Comparison of ENCODE assay signal across 17 cellular contexts in genomic region chr16:11901091-11901490, GRCh38. TPM values are rescaled to one million over a fixed set of nuclear protein-coding genes. Genes with fewer than 3 reads are reported as not detected.
DNase-seq lines count a peak whose midpoint lies in the region; ATAC-seq and TF ChIP-seq lines count a peak whose summit lies in the region.
"Had no signal": no experiment of that assay in that cellular context is flagged by ENCODE, and none has a peak within 500 bp of the region (broad histone marks: within the 10 kb centered on the region; RNA-seq: fewer than 3 reads in every experiment).

No MANE protein-coding gene starts in this region.

- peaks cover 58% of the 10 kb centered on the region for H4K20me1 ChIP-seq in neural progenitor cell (ENCODE audit: low read depth)

- H3K4me3 ChIP-seq in AG10803 (ENCODE audit: low read length), result no peak overlapping the region
- no peak overlapping the region for H3K4me3 ChIP-seq in CD4-positive, alpha-beta memory T cell (ENCODE audit: low read length in 2 of 2)
- no peak overlapping the region for H3K4me3 ChIP-seq in neural progenitor cell
- H3K4me3 ChIP-seq: MG63, testis had no signal

- peaks cover 33 to 65% (median 53%) of the 10 kb centered on the region in 4 donors for H3K4me1 Mint-ChIP-seq in CD4-positive, alpha-beta memory T cell
- H3K4me1 Mint-ChIP-seq in activated T-helper 1 cell treated with anti-CD3 and anti-CD28 coated beads, Interleukin-12 subunit alpha, Interleukin-12 subunit beta, Interleukin-2, Interleukin-4 antibody, amounts not matched to agents 30 ng/mL and 10 ng/mL and 1 ng/mL, durations not matched to agents 14 hours and 24 hours and 36 hours (ENCODE audit: low read depth), result peaks cover 49% of the 10 kb centered on the region
- H3K4me1 Mint-ChIP-seq in neural progenitor cell, result no peaks in the 10 kb centered on the region

- no peak overlapping the region for H2AFZ ChIP-seq in neural progenitor cell (replicated peaks)

- no peaks in the 10 kb centered on the region for H3F3A ChIP-seq in neural progenitor cell (ENCODE audit: low read depth)

- H3K27ac Mint-ChIP-seq in CD4-positive, alpha-beta memory T cell, result peak overlapping the region in 4 of 7 donors; percentile 55 to 72 (median 65)
- peak overlapping the region; percentile 0 for H3K27ac Mint-ChIP-seq in activated T-helper 1 cell treated with anti-CD3 and anti-CD28 coated beads, Interleukin-12 subunit alpha, Interleukin-12 subunit beta, Interleukin-2, Interleukin-4 antibody, amounts not matched to agents 30 ng/mL and 10 ng/mL and 1 ng/mL, durations not matched to agents 14 hours and 24 hours and 36 hours
- H3K27ac Mint-ChIP-seq in neural progenitor cell, result no peak overlapping the region

- H3K27ac ChIP-seq in CD4-positive, alpha-beta memory T cell (ENCODE audit: low read depth, low read length), result no peak overlapping the region
- no peak overlapping the region for H3K27ac ChIP-seq in neural progenitor cell
- H3K27ac ChIP-seq: testis had no signal

- peaks cover 90% of the 10 kb centered on the region for H3K79me2 ChIP-seq in neural progenitor cell (ENCODE audit: low read depth)

- DNase-seq in AG10803 (ENCODE audit: low read depth) (peak; percentile 24), iris pigment epithelial cell (ENCODE audit: low read depth) (peak; percentile 31), NCI-H1048 (lab: John Stamatoyannopoulos, UW) (no peak), neural progenitor cell (ENCODE audit: low spot score) (no peak)
- no peak for DNase-seq in CD4-positive, alpha-beta memory T cell
- no peak for DNase-seq in activated T-helper 1 cell treated with anti-CD3 and anti-CD28 coated beads, Interleukin-12 subunit alpha, Interleukin-12 subunit beta, Interleukin-2, Interleukin-4 antibody, amounts not matched to agents 30 ng/mL and 10 ng/mL and 1 ng/mL, durations not matched to agents 14 hours and 24 hours and 36 hours (ENCODE audit: low spot score)
- DNase-seq: MG63, NCI-H2081, NCI-H524, nephron progenitor cell, retina, SIG-M5, T1000, testis had no signal

- H3K36me3 ChIP-seq in CD4-positive, alpha-beta memory T cell (ENCODE audit: insufficient read depth, low read length), result peaks cover 12% of the 10 kb centered on the region
- H3K36me3 ChIP-seq in neural progenitor cell, result peaks cover 3% of the 10 kb centered on the region

- no peak overlapping the region for H3K4me2 ChIP-seq in neural progenitor cell

- no peaks in the 10 kb centered on the region for H3K27me3 ChIP-seq in CD4-positive, alpha-beta memory T cell (ENCODE audit: insufficient read depth, low read length)
- H3K27me3 ChIP-seq in neural progenitor cell, result no peaks in the 10 kb centered on the region
- H3K27me3 ChIP-seq: MG63, testis had no signal

- peaks cover 39% of the 10 kb centered on the region for H3K4me1 ChIP-seq in CD4-positive, alpha-beta memory T cell (ENCODE audit: insufficient read depth, low read length)
- H3K4me1 ChIP-seq in neural progenitor cell, result no peaks in the 10 kb centered on the region

- no peak for ATAC-seq in HG03439 (IDR thresholded peaks at IDR 0.05; ENCODE audit: unreplicated experiment)

- no peaks in the 10 kb centered on the region for H3K27me3 Mint-ChIP-seq in CD4-positive, alpha-beta memory T cell
- H3K27me3 Mint-ChIP-seq in activated T-helper 1 cell treated with anti-CD3 and anti-CD28 coated beads, Interleukin-12 subunit alpha, Interleukin-12 subunit beta, Interleukin-2, Interleukin-4 antibody, amounts not matched to agents 30 ng/mL and 10 ng/mL and 1 ng/mL, durations not matched to agents 14 hours and 24 hours and 36 hours (ENCODE audit: insufficient read depth), result no peaks in the 10 kb centered on the region
- H3K27me3 Mint-ChIP-seq in neural progenitor cell (ENCODE audit: insufficient read depth, low read depth), result no peaks in the 10 kb centered on the region
- H3K27me3 Mint-ChIP-seq: memory B cell had no signal

- H3K36me3 Mint-ChIP-seq in CD4-positive, alpha-beta memory T cell, result peaks cover 13 to 37% of the 10 kb centered on the region in 2 donors
- peaks cover 21% of the 10 kb centered on the region for H3K36me3 Mint-ChIP-seq in activated T-helper 1 cell treated with anti-CD3 and anti-CD28 coated beads, Interleukin-12 subunit alpha, Interleukin-12 subunit beta, Interleukin-2, Interleukin-4 antibody, amounts not matched to agents 30 ng/mL and 10 ng/mL and 1 ng/mL, durations not matched to agents 14 hours and 24 hours and 36 hours (ENCODE audit: low read depth)
- H3K36me3 Mint-ChIP-seq in neural progenitor cell, result peaks cover 7% of the 10 kb centered on the region

- intact Hi-C loops in CD4-positive, alpha-beta memory T cell (cut with micrococcal nuclease), result loop anchor here (2.0 kb wide), 1 partner anchor 14 kb away; the partner anchor contains the start of gene GSPT1
- intact Hi-C loops in activated T-helper 1 cell treated with anti-CD3 and anti-CD28 coated beads, Interleukin-12 subunit alpha, Interleukin-12 subunit beta, Interleukin-2, Interleukin-4 antibody, amounts not matched to agents 30 ng/mL and 10 ng/mL and 1 ng/mL, durations not matched to agents 14 hours and 24 hours and 36 hours (cut with micrococcal nuclease), result no loop called here

- H3K9me3 Mint-ChIP-seq in CD4-positive, alpha-beta memory T cell, result no peaks in the 10 kb centered on the region
- H3K9me3 Mint-ChIP-seq in activated T-helper 1 cell treated with anti-CD3 and anti-CD28 coated beads, Interleukin-12 subunit alpha, Interleukin-12 subunit beta, Interleukin-2, Interleukin-4 antibody, amounts not matched to agents 30 ng/mL and 10 ng/mL and 1 ng/mL, durations not matched to agents 14 hours and 24 hours and 36 hours, result no peaks in the 10 kb centered on the region
- H3K9me3 Mint-ChIP-seq in neural progenitor cell, result no peaks in the 10 kb centered on the region
- H3K9me3 Mint-ChIP-seq: memory B cell, nephron progenitor cell had no signal

- no peaks in the 10 kb centered on the region for H3K9me3 ChIP-seq in CD4-positive, alpha-beta memory T cell (ENCODE audit: control insufficient read depth in 1 of 2, low read length in 2 of 2)
- H3K9me3 ChIP-seq in neural progenitor cell (ENCODE audit: low read depth), result no peaks in the 10 kb centered on the region
- H3K9me3 ChIP-seq: MG63, testis had no signal

- peak overlapping the region in 2 of 8 donors; percentile 14 to 43 for H3K4me3 Mint-ChIP-seq in CD4-positive, alpha-beta memory T cell
- no peak overlapping the region for H3K4me3 Mint-ChIP-seq in activated T-helper 1 cell treated with anti-CD3 and anti-CD28 coated beads, Interleukin-12 subunit alpha, Interleukin-12 subunit beta, Interleukin-2, Interleukin-4 antibody, amounts not matched to agents 30 ng/mL and 10 ng/mL and 1 ng/mL, durations not matched to agents 14 hours and 24 hours and 36 hours
- no peak overlapping the region for H3K4me3 Mint-ChIP-seq in neural progenitor cell
- H3K4me3 Mint-ChIP-seq: memory B cell, nephron progenitor cell had no signal

- no peak for TF ChIP-seq CTCF in AG10803 (conservative IDR thresholded peaks at IDR 0.05; ENCODE audit: low read length)
- TF ChIP-seq CTCF in neural progenitor cell (IDR thresholded peaks at IDR 0.05), result no peak

- POLR2A ChIA-PET in CD4-positive, alpha-beta memory T cell (lab: Charles Lee; ENCODE audit: partially characterized antibody), result interaction anchor here (1.9 to 2.3 kb wide), 2 partner anchors 13 to 15 kb away, joined by 6 to 7 read pairs; partner anchors contain the start of gene GSPT1

- no peak overlapping the region for H3K9ac ChIP-seq in neural progenitor cell

- CTCF ChIA-PET in CD4-positive, alpha-beta memory T cell (lab: Charles Lee; ENCODE audit: partially characterized antibody), result no interaction called here

RNA-seq across cellular contexts. Expression of gene GSPT1, which starts 14.7 kb away (rescaled TPM):
- total RNA-seq in CD4-positive, alpha-beta memory T cell, result 10 to 100 TPM; 97.9 to 99.5 TPM
- 100 to 1,000 TPM in 1 of 2 donors, 10 to 100 TPM in 1; 89.0 to 106 TPM for polyA plus RNA-seq in CD4-positive, alpha-beta memory T cell
- total RNA-seq in activated T-helper 1 cell treated with anti-CD3 and anti-CD28 coated beads, Interleukin-12 subunit alpha, Interleukin-12 subunit beta, Interleukin-2, Interleukin-4 antibody, amounts not matched to agents 30 ng/mL and 10 ng/mL and 1 ng/mL, durations not matched to agents 14 hours and 24 hours and 36 hours, result 207 and 214 TPM in 2 replicates
- total RNA-seq in neural progenitor cell (ENCODE audit: low replicate concordance), result 74.1 and 94.3 TPM in 2 replicates

RNA-seq across cellular contexts. Expression of gene NPIPB2, which starts 40.8 kb away (rescaled TPM):
- total RNA-seq in CD4-positive, alpha-beta memory T cell, result 10 to 100 TPM in 1 of 2 experiments, 1 to 10 TPM in 1; 9.0 to 16.0 TPM
- polyA plus RNA-seq in CD4-positive, alpha-beta memory T cell, result 1 to 10 TPM in 1 of 2 donors, not detected in 1; 1.8 TPM
- 15.0 and 18.8 TPM in 2 replicates for total RNA-seq in activated T-helper 1 cell treated with anti-CD3 and anti-CD28 coated beads, Interleukin-12 subunit alpha, Interleukin-12 subunit beta, Interleukin-2, Interleukin-4 antibody, amounts not matched to agents 30 ng/mL and 10 ng/mL and 1 ng/mL, durations not matched to agents 14 hours and 24 hours and 36 hours
- 7.3 TPM in 2 replicates for total RNA-seq in neural progenitor cell (ENCODE audit: low replicate concordance)
- total RNA-seq: Daoy had no signal

RNA-seq across cellular contexts. Expression of gene RSL1D1, which starts 49.7 kb away (rescaled TPM):
- 100 to 1,000 TPM; 180 to 206 TPM for total RNA-seq in CD4-positive, alpha-beta memory T cell
- polyA plus RNA-seq in CD4-positive, alpha-beta memory T cell, result 100 to 1,000 TPM; 124 to 325 TPM
- total RNA-seq in activated T-helper 1 cell treated with anti-CD3 and anti-CD28 coated beads, Interleukin-12 subunit alpha, Interleukin-12 subunit beta, Interleukin-2, Interleukin-4 antibody, amounts not matched to agents 30 ng/mL and 10 ng/mL and 1 ng/mL, durations not matched to agents 14 hours and 24 hours and 36 hours, result 345 and 369 TPM in 2 replicates
- total RNA-seq in neural progenitor cell (ENCODE audit: low replicate concordance), result 183 and 384 TPM in 2 replicates

Comparison
In these comparisons a context has a peak if more than half of its experiments do, and no peak if none do; other contexts are left out.
1. DNase-seq: peak in AG10803 (single experiment) and iris pigment epithelial cell (single experiment); none in CD4-positive, alpha-beta memory T cell (0 of 5), activated T-helper 1 cell treated with anti-CD3 and anti-CD28 coated beads, Interleukin-12 subunit alpha, Interleukin-12 subunit beta, Interleukin-2, Interleukin-4 antibody, amounts not matched to agents 30 ng/mL and 10 ng/mL and 1 ng/mL, durations not matched to agents 14 hours and 24 hours and 36 hours (single experiment), NCI-H1048 (single experiment) and neural progenitor cell (single experiment).